9 cellular contexts compared by ENCODE assay signal in the genomic region with DNA sequence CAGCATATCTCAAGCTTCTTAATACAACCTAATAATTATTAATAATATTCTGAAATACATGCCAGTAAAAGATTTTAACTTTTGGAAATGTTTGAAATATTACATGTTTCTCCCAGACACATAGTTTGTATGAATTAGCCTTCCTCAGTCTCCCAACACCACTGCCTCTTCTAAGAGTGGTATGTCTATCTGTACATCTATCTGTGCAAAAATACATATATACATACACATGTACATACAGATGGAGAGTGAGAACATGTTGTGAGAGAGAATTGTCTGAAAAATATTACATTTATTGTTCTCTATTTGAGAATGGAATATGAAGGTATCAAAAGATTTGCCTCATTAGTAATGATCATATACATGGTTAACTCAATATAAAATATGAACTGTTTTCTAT.
"Had no signal": no experiment of that assay in that cellular context is flagged by ENCODE, and none has a peak within 500 bp of the region (broad histone marks: within the 10 kb centered on the region; RNA-seq: fewer than 3 reads in every experiment).

No MANE protein-coding gene starts in this region.

- H3K4me3 ChIP-seq: GM23248, HAP-1 had no signal

- H3K27ac Mint-ChIP-seq: HFFc6, IgD-negative memory B cell had no signal

- H3K36me3 Mint-ChIP-seq: IgD-negative memory B cell had no signal

- H3K27me3 Mint-ChIP-seq: IgD-negative memory B cell had no signal

- H3K9ac ChIP-seq: GM23248, KMS-11 had no signal

- H3K36me3 ChIP-seq: HAP-1 had no signal

- H3K27ac ChIP-seq: GM23248, KMS-11 had no signal

- H3K4me3 Mint-ChIP-seq: HFFc6, IgD-negative memory B cell had no signal

- H3K9me3 ChIP-seq: HAP-1 had no signal

- DNase-seq: GM23248, H7, HFFc6, KBM-7 had no signal

- ATAC-seq: HCT116, HepG2 had no signal

- H3K4me1 Mint-ChIP-seq: IgD-negative memory B cell had no signal

- H3K4me1 ChIP-seq: HAP-1 had no signal

- H2AFZ ChIP-seq: GM23248 had no signal

- H3K4me2 ChIP-seq: KMS-11 had no signal
